1 cellular context compared by ENCODE assay signal in the genomic region with DNA sequence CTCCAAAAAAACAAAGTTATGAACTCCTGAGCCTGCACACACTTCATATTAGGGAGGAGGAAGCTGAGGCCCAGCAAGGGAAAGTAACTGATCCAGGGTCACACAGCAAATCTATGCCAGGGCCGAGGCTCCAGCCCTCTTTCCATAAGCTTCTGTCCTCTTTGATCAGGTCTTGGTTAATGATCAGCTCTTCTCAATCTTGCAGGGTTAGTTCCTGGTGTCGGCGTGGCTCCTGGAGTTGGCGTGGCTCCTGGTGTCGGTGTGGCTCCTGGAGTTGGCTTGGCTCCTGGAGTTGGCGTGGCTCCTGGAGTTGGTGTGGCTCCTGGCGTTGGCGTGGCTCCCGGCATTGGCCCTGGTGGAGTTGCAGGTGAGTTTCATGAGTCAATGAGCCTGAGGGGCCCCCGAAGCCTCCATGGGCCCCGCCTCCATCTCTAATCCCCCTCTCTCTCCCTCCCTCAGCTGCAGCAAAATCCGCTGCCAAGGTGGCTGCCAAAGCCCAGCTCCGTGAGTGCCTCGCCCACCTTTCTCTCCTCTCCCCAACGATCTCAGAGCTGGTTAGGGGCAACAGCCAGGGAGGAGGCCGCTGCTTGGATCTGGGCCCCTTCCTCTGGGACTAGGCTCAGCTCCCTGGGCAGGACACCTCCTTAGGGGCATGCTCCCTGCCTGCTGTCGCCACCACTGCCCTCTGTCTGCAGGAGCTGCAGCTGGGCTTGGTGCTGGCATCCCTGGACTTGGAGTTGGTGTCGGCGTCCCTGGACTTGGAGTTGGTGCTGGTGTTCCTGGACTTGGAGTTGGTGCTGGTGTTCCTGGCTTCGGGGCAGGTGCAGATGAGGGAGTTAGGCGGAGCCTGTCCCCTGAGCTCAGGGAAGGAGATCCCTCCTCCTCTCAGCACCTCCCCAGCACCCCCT.
TF ChIP-seq lines count a peak whose summit lies in the region.

No MANE protein-coding gene starts in this region.

TF ChIP-seq in H1, 55 proteins besides CTCF, POLR2A, EP300 and RAD21:
- TF ChIP-seq GTF2F1 (IDR thresholded peaks at IDR 0.05; ENCODE audit: borderline replicate concordance, low read depth, low read length) = no peak
- TF ChIP-seq TEAD4 (IDR thresholded peaks at IDR 0.05; ENCODE audit: low read depth, low read length) = no peak
- no peak for TF ChIP-seq USF2 (IDR thresholded peaks at IDR 0.05; ENCODE audit: low read length)
- TF ChIP-seq, protein P1, sequence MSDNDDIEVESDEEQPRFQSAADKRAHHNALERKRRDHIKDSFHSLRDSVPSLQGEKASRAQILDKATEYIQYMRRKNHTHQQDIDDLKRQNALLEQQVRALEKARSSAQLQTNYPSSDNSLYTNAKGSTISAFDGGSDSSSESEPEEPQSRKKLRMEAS (IDR thresholded peaks at IDR 0.05) = no peak
- TF ChIP-seq SRF (IDR thresholded peaks at IDR 0.05; ENCODE audit: low read depth, low read length) = no peak
- no peak for TF ChIP-seq E2F6 (IDR thresholded peaks at IDR 0.05)
- no peak for TF ChIP-seq CREB1 (IDR thresholded peaks at IDR 0.05)
TF ChIP-seq in H1: peak in this region for 0.
